7 cellular contexts compared by ENCODE assay signal in the genomic region with DNA sequence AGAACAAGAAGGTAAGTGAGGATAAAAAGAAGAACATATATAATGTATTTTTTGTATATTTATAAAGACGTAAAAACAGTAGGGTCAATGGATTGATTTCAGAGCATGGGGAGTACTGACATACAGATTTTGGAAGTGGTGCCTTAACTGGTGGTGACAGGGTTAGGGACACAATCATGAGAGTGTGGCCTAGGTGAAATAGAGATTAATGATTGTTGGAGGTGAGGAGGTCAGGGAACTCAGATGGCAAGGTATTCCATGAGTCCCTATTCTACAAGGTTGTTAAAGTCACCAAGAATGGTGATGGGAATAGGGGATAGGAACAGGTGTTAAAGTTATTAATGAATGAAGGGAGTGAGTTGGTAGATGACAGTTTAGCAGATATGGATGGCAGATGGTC.
"Had no signal": no experiment of that assay in that cellular context is flagged by ENCODE, and none has a peak within 500 bp of the region (broad histone marks: within the 10 kb centered on the region; RNA-seq: fewer than 3 reads in every experiment).

No MANE protein-coding gene starts in this region.

- H3K4me2 ChIP-seq: KMS-11 had no signal

- ATAC-seq: K562 had no signal

- H3K9me3 Mint-ChIP-seq: IgD-negative memory B cell had no signal

- FAIRE-seq: K562 had no signal

- H3K27me3 Mint-ChIP-seq: IgD-negative memory B cell had no signal

- H3K9ac ChIP-seq: KMS-11 had no signal

- H3K4me3 ChIP-seq: K562 had no signal

- DNase-seq: IMR-90, KBM-7, KG1 had no signal

- H3K27ac Mint-ChIP-seq: IgD-negative memory B cell had no signal

- H3K4me3 Mint-ChIP-seq: IgD-negative memory B cell had no signal

- H3K27ac ChIP-seq: HL-60, KMS-11 had no signal
